ENCODE assay signal across 12 cellular contexts in genomic region chr3:55607844-55608243, GRCh38.
A peak's percentile ranks its signal among the peaks of the same experiment; 100 is the strongest.
DNase-seq lines count a peak whose midpoint lies in the region; ATAC-seq, FAIRE-seq and TF ChIP-seq lines count a peak whose summit lies in the region.
"Had no signal": no experiment of that assay in that cellular context is flagged by ENCODE, and none has a peak within 500 bp of the region (broad histone marks: within the 10 kb centered on the region; RNA-seq: fewer than 3 reads in every experiment).

No MANE protein-coding gene starts in this region.

- H3K27me3 ChIP-seq in GM12878 (replicated peaks in 1 of 2; ENCODE audit: control insufficient read depth in 2 of 2, insufficient read depth in 2 of 2, low read length in 1 of 2) (no peaks in the 10 kb centered on the region), breast epithelium (no peaks in the 10 kb centered on the region), left ventricle myocardium inferior (ENCODE audit: low read depth) (peaks cover 31% of the 10 kb centered on the region), ovary (no peaks in the 10 kb centered on the region)
- H3K27me3 ChIP-seq: vagina had no signal

- no peaks in the 10 kb centered on the region for H3K36me3 ChIP-seq in GM12878 (ENCODE audit: control insufficient read depth in 2 of 2, insufficient read depth in 2 of 2, low read length in 1 of 2)
- H3K36me3 ChIP-seq in breast epithelium = no peaks in the 10 kb centered on the region
- H3K36me3 ChIP-seq in left ventricle myocardium inferior = no peaks in the 10 kb centered on the region
- no peaks in the 10 kb centered on the region for H3K36me3 ChIP-seq in ovary
- H3K36me3 ChIP-seq: vagina had no signal

- in situ Hi-C loops in GM12878 (cut with MboI) = no loop called here

- FAIRE-seq in GM12878 (lab: Jason Lieb, UNC) = peak; percentile 83

- H2AFZ ChIP-seq in GM12878 (ENCODE audit: control insufficient read depth, low read depth, low read length) = peak overlapping the region; percentile 68

- TF ChIP-seq RAD21 in GM12878 (IDR thresholded peaks at IDR 0.05; ENCODE audit: insufficient read depth, low read depth, low read length) = no peak

- CTCF ChIA-PET in GM12878 (lab: Yijun Ruan, JAX) = interaction anchor here (0.7 to 2.9 kb wide), 6 partner anchors 9 to 67 kb away, joined by 3 to 14 read pairs (median 3); no protein-coding TSS in a partner anchor

- no peak for TF ChIP-seq POLR2A in GM12878 (IDR thresholded peaks at IDR 0.05; ENCODE audit: low read depth, low read length)
- no peak for TF ChIP-seq POLR2A in breast epithelium (IDR thresholded peaks at IDR 0.05)
- TF ChIP-seq POLR2A in ovary (IDR thresholded peaks at IDR 0.05) = no peak

- H3K27ac ChIP-seq in GM12878 (ENCODE audit: control insufficient read depth, insufficient read depth) = no peak overlapping the region
- H3K27ac ChIP-seq in breast epithelium = no peak overlapping the region
- H3K27ac ChIP-seq in left ventricle myocardium inferior (replicated peaks) = no peak overlapping the region
- no peak overlapping the region for H3K27ac ChIP-seq in ovary
- H3K27ac ChIP-seq: vagina had no signal

- TF ChIP-seq EP300 in GM12878 (IDR thresholded peaks at IDR 0.05; ENCODE audit: borderline replicate concordance in 1 of 2, control insufficient read depth in 1 of 2, low read depth in 2 of 2, low read length in 2 of 2) (peak in 1 of 2 experiments; percentile 80; a peak in 3 of 4 replicates), ovary (IDR thresholded peaks at IDR 0.05) (no peak)

- WGBS in GM12878 (ENCODE audit: insufficient coverage, insufficient replicate concordance, low lambda C conversion rate, missing lambda C conversion rate) = 5% methylated on average over 6 of the region's 6 CpGs
- WGBS in ovary, 3 donors = 90 to 94% (median 91%) methylated on average over 6 of the region's 6 CpGs

- no peaks in the 10 kb centered on the region for H3K79me2 ChIP-seq in GM12878 (ENCODE audit: control insufficient read depth, insufficient read depth, low read length)

- ATAC-seq in GM18867 (IDR thresholded peaks at IDR 0.05; ENCODE audit: unreplicated experiment) (peak; percentile 89), GM21515 (IDR thresholded peaks at IDR 0.05; ENCODE audit: unreplicated experiment) (peak; percentile 77), HG03103 (IDR thresholded peaks at IDR 0.05; ENCODE audit: low read depth, unreplicated experiment) (peak; percentile 82), GM12878 (peak; percentile 94), HG03460 (IDR thresholded peaks at IDR 0.05; ENCODE audit: unreplicated experiment) (no peak)

- no TSS peak for BruUV-seq in GM12878 (replicated peaks; lab: Mats Ljungman, UMichigan)

- RAD21 ChIA-PET in GM12878 (lab: Charles Lee; ENCODE audit: unreplicated experiment) = interaction anchor here (0.8 to 2.6 kb wide), 13 partner anchors 8 to 120 kb away, joined by 3 to 12 read pairs (median 4); partner anchors contain the start of gene WNT5A

- no peaks in the 10 kb centered on the region for H4K20me1 ChIP-seq in GM12878 (ENCODE audit: control insufficient read depth, insufficient read depth)

- intact Hi-C loops in GM12878 (cut with micrococcal nuclease; ENCODE audit: unreplicated experiment) = loop anchor here (5.0 kb wide), 3 partner anchors 69 to 121 kb away; partner anchors contain the start of gene WNT5A
- intact Hi-C loops in breast epithelium (cut with DNase I; ENCODE audit: low total_unique reads) = loop anchor here (5.0 kb wide), 1 partner anchor 1246 kb away; no protein-coding TSS in a partner anchor
- intact Hi-C loops in left ventricle myocardium inferior (cut with micrococcal nuclease) = no loop called here
- intact Hi-C loops in ovary (cut with DNase I) = no loop called here

- H3K9ac ChIP-seq in GM12878 (ENCODE audit: control insufficient read depth, insufficient read depth, low read length) = no peak overlapping the region

- H3K4me3 ChIP-seq in GM12878 = no peak overlapping the region
- H3K4me3 ChIP-seq in breast epithelium = no peak overlapping the region
- no peak overlapping the region for H3K4me3 ChIP-seq in left ventricle myocardium inferior
- H3K4me3 ChIP-seq in ovary = no peak overlapping the region
- H3K4me3 ChIP-seq: vagina had no signal

- TF ChIP-seq CTCF in GM12878 (IDR thresholded peaks at IDR 0.05 in 2 of 3, conservative IDR thresholded peaks at IDR 0.05 in 1 of 3; ENCODE audit: control insufficient read depth in 2 of 3, extremely low read depth in 1 of 3, insufficient read depth in 1 of 3, low read depth in 3 of 3, low read length in 3 of 3) = no peak
- no peak for TF ChIP-seq CTCF in breast epithelium (IDR thresholded peaks at IDR 0.05)
- no peak for TF ChIP-seq CTCF in left ventricle myocardium inferior (IDR thresholded peaks at IDR 0.05; ENCODE audit: borderline replicate concordance)
- no peak for TF ChIP-seq CTCF in ovary (IDR thresholded peaks at IDR 0.05)

- H3K9me3 ChIP-seq in GM12878 (replicated peaks; ENCODE audit: control insufficient read depth, insufficient read depth, low read length) (no peaks in the 10 kb centered on the region; the same call in 2 of the 3 replicates), breast epithelium (no peaks in the 10 kb centered on the region), left ventricle myocardium inferior (replicated peaks) (no peaks in the 10 kb centered on the region), ovary (no peaks in the 10 kb centered on the region)
- H3K9me3 ChIP-seq: vagina had no signal

- DNase-seq in GM12878 (ENCODE audit: low read depth, low spot score) (peak; percentile 91), breast epithelium (ENCODE audit: low spot score in 2 of 2) (no peak), left ventricle myocardium inferior (no peak), ovary (no peak)
- DNase-seq: activated gamma-delta T cell treated with Interleukin-2 at 50 U/mL for 16 hours; CD4-positive, CD25-positive, alpha-beta regulatory T cell; cortex of kidney had no signal

- SMC1A ChIA-PET in GM12878 (lab: Charles Lee; ENCODE audit: uncharacterized antibody, unreplicated experiment) = interaction anchor here (0.7 to 3.2 kb wide), 15 partner anchors 9 to 113 kb away, joined by 3 to 37 read pairs (median 4); no protein-coding TSS in a partner anchor

- POLR2A ChIA-PET in GM12878 (lab: Charles Lee) = interaction anchor here (0.7 to 1.5 kb wide), 8 partner anchors 10 to 100 kb away, joined by 3 to 7 read pairs (median 3); no protein-coding TSS in a partner anchor

- H3K4me1 ChIP-seq in GM12878 (ENCODE audit: control insufficient read depth, insufficient read depth, low read length) (peaks cover 26% of the 10 kb centered on the region), breast epithelium (no peaks in the 10 kb centered on the region), left ventricle myocardium inferior (no peaks in the 10 kb centered on the region), ovary (ENCODE audit: insufficient read depth) (no peaks in the 10 kb centered on the region)

- H3K4me2 ChIP-seq in GM12878 (ENCODE audit: control insufficient read depth, insufficient read depth) = peak overlapping the region; percentile 53; the same call in 1 of the 2 replicates

TF ChIP-seq in GM12878, 131 proteins besides CTCF, POLR2A, EP300 and RAD21 (continues in another document):
- TF ChIP-seq FOXK2 (IDR thresholded peaks at IDR 0.05) (no peak), NR2C1 (IDR thresholded peaks at IDR 0.05) (no peak), ASH2L (IDR thresholded peaks at IDR 0.05; ENCODE audit: borderline replicate concordance, low read depth) (no peak), SIX5 (IDR thresholded peaks at IDR 0.05; ENCODE audit: low read depth, low read length, severe bottlenecking) (no peak), IRF5 (IDR thresholded peaks at IDR 0.05; ENCODE audit: borderline replicate concordance) (no peak)
- TF ChIP-seq, protein P1, sequence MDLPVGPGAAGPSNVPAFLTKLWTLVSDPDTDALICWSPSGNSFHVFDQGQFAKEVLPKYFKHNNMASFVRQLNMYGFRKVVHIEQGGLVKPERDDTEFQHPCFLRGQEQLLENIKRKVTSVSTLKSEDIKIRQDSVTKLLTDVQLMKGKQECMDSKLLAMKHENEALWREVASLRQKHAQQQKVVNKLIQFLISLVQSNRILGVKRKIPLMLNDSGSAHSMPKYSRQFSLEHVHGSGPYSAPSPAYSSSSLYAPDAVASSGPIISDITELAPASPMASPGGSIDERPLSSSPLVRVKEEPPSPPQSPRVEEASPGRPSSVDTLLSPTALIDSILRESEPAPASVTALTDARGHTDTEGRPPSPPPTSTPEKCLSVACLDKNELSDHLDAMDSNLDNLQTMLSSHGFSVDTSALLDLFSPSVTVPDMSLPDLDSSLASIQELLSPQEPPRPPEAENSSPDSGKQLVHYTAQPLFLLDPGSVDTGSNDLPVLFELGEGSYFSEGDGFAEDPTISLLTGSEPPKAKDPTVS (IDR thresholded peaks at IDR 0.05; ENCODE audit: low read depth, low read length) = no peak
- TF ChIP-seq, protein P2, sequence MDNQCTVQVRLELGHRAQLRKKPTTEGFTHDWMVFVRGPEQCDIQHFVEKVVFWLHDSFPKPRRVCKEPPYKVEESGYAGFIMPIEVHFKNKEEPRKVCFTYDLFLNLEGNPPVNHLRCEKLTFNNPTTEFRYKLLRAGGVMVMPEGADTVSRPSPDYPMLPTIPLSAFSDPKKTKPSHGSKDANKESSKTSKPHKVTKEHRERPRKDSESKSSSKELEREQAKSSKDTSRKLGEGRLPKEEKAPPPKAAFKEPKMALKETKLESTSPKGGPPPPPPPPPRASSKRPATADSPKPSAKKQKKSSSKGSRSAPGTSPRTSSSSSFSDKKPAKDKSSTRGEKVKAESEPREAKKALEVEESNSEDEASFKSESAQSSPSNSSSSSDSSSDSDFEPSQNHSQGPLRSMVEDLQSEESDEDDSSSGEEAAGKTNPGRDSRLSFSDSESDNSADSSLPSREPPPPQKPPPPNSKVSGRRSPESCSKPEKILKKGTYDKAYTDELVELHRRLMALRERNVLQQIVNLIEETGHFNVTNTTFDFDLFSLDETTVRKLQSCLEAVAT (IDR thresholded peaks at IDR 0.05) = 0 out of 2 replicates have a peak, but pooled peaks have one; percentile 35

Comparison
In these comparisons a context has a peak if more than half of its experiments do, and no peak if none do; other contexts are left out.
1. intact Hi-C loops: an anchor here in GM12878 (5.0 kb wide) and breast epithelium (5.0 kb wide); none called in left ventricle myocardium inferior and ovary.